14 cellular contexts compared by ENCODE assay signal in genomic region chr10:116669832-116670644, GRCh38. TPM values are rescaled to one million over a fixed set of nuclear protein-coding genes. Genes with fewer than 3 reads are reported as not detected.
DNase-seq lines count a peak whose midpoint lies in the region; ATAC-seq and TF ChIP-seq lines count a peak whose summit lies in the region.
"Had no signal": no experiment of that assay in that cellular context is flagged by ENCODE, and none has a peak within 500 bp of the region (broad histone marks: within the 10 kb centered on the region; RNA-seq: fewer than 3 reads in every experiment).

No MANE protein-coding gene starts in this region.

- H2AFZ ChIP-seq in SK-N-SH (ENCODE audit: low read depth) (no peak overlapping the region), mesenchymal stem cell (ENCODE audit: low read depth, low read length) (no peak overlapping the region)

- no peak for ATAC-seq in SK-N-SH treated with all-trans-retinoic acid at 6 μM for 48 hours
- ATAC-seq in esophagus mucosa = peak; percentile 60
- no peak for ATAC-seq in GM19397 (IDR thresholded peaks at IDR 0.05; ENCODE audit: unreplicated experiment)
- ATAC-seq: A549; activated T-cell treated with anti-CD3 and anti-CD28 coated beads, Interleukin-2, amount 50 U/mL, for 4 hours had no signal

- H3K9me3 ChIP-seq in SK-N-SH = no peaks in the 10 kb centered on the region
- no peaks in the 10 kb centered on the region for H3K9me3 ChIP-seq in mesenchymal stem cell (ENCODE audit: control insufficient read depth, low read length)
- no peaks in the 10 kb centered on the region for H3K9me3 ChIP-seq in vagina
- H3K9me3 ChIP-seq: A549 had no signal

- H3K27ac ChIP-seq in SK-N-SH (ENCODE audit: low read depth in 2 of 2, low read length in 1 of 2) = no peak overlapping the region
- H3K27ac ChIP-seq in mesenchymal stem cell (ENCODE audit: low read length, poor library complexity, severe bottlenecking) = no peak overlapping the region
- no peak overlapping the region for H3K27ac ChIP-seq in vagina
- H3K27ac ChIP-seq: A549 had no signal

- no peaks in the 10 kb centered on the region for H4K20me1 ChIP-seq in SK-N-SH (ENCODE audit: insufficient read depth)

- peaks cover 4 to 11% of the 10 kb centered on the region in 2 experiments; a peak in 2 of 4 replicates for H3K4me1 ChIP-seq in SK-N-SH (ENCODE audit: control insufficient read depth in 1 of 2, insufficient read depth in 2 of 2, low read depth in 1 of 2, low read length in 1 of 2)
- H3K4me1 ChIP-seq in mesenchymal stem cell (ENCODE audit: control insufficient read depth, insufficient read depth, low read depth, low read length) = peaks cover 15% of the 10 kb centered on the region
- peaks cover 8% of the 10 kb centered on the region for H3K4me1 ChIP-seq in vagina

- H3K9me2 ChIP-seq in SK-N-SH = no peaks in the 10 kb centered on the region

- H3K9ac ChIP-seq in SK-N-SH = no peak overlapping the region
- no peak overlapping the region for H3K9ac ChIP-seq in mesenchymal stem cell (ENCODE audit: low read length)

- no peak overlapping the region for H2AK5ac ChIP-seq in mesenchymal stem cell (ENCODE audit: low read length, severe bottlenecking)

- no peaks in the 10 kb centered on the region for H3K27me3 ChIP-seq in SK-N-SH (ENCODE audit: insufficient read depth)
- H3K27me3 ChIP-seq in mesenchymal stem cell (ENCODE audit: control insufficient read depth in 1 of 2, insufficient read depth in 1 of 2, low read length in 2 of 2) = peaks cover 0 to 37% of the 10 kb centered on the region in 2 experiments
- no peaks in the 10 kb centered on the region for H3K27me3 ChIP-seq in vagina

- H3K23ac ChIP-seq in mesenchymal stem cell (ENCODE audit: low read length in 2 of 2) = no peak overlapping the region

- H4K8ac ChIP-seq in mesenchymal stem cell (ENCODE audit: low read length) = no peak overlapping the region

- no peak overlapping the region for H2BK120ac ChIP-seq in mesenchymal stem cell (ENCODE audit: low read depth, low read length)

- TF ChIP-seq RAD21 in SK-N-SH (IDR thresholded peaks at IDR 0.05; ENCODE audit: low read length) = no peak

- H3K4me2 ChIP-seq in SK-N-SH = no peak overlapping the region
- peak overlapping the region; percentile 61 for H3K4me2 ChIP-seq in mesenchymal stem cell (ENCODE audit: low read length, poor library complexity, severe bottlenecking)
- H3K4me2 ChIP-seq: A549 had no signal

- no peaks in the 10 kb centered on the region for H3K36me3 ChIP-seq in SK-N-SH (replicated peaks in 1 of 2; ENCODE audit: control insufficient read depth in 1 of 2, insufficient read depth in 2 of 2, low read length in 1 of 2)
- peaks cover 23 to 33% of the 10 kb centered on the region in 2 experiments for H3K36me3 ChIP-seq in mesenchymal stem cell (ENCODE audit: control insufficient read depth in 1 of 2, insufficient read depth in 2 of 2, low read depth in 1 of 2, low read length in 2 of 2)
- H3K36me3 ChIP-seq in vagina = no peaks in the 10 kb centered on the region

- intact Hi-C loops in vagina (cut with DNase I) = no loop called here

- H3K4me3 ChIP-seq in SK-N-SH (ENCODE audit: low read depth in 2 of 2, low read length in 1 of 2) (no peak overlapping the region), mesenchymal stem cell (ENCODE audit: insufficient read depth in 1 of 2, low read depth in 1 of 2, low read length in 2 of 2) (no peak overlapping the region), vagina (peak overlapping the region; percentile 31 to 33)
- H3K4me3 ChIP-seq: A549 had no signal

- H3K4ac ChIP-seq in mesenchymal stem cell (ENCODE audit: low read depth in 1 of 2, low read length in 2 of 2) = no peak overlapping the region

- peak; percentile 77 for DNase-seq in SK-N-SH
- DNase-seq in mesenchymal stem cell = no peak
- peak in 1 of 2 donors; percentile 75 for DNase-seq in vagina (ENCODE audit: extremely low spot score in 2 of 2)
- no peak for DNase-seq in effector CD4-positive, alpha-beta T cell
- DNase-seq in NCI-H1436 (lab: John Stamatoyannopoulos, UW) = no peak
- DNase-seq: activated T-cell treated with anti-CD3 and anti-CD28 coated beads, Interleukin-2, amount 50 U/mL, for 4 hours; GF-D8; T1000 had no signal

- TF ChIP-seq POLR2A in vagina (IDR thresholded peaks at IDR 0.05) = no peak

- CTCF ChIA-PET in SK-N-SH (lab: Yijun Ruan, JAX) = interaction anchor here (1.1 kb wide), 1 partner anchor 16 kb away, joined by 3 read pairs; no protein-coding TSS in a partner anchor

- H3K14ac ChIP-seq in mesenchymal stem cell (ENCODE audit: low read length in 2 of 2) = no peak overlapping the region

- no peak overlapping the region for H2BK15ac ChIP-seq in mesenchymal stem cell (ENCODE audit: low read depth, poor library complexity, severe bottlenecking)

- TF ChIP-seq CTCF in SK-N-SH (IDR thresholded peaks at IDR 0.05) (no peak), vagina (IDR thresholded peaks at IDR 0.05) (no peak)

- no peak overlapping the region for H3K18ac ChIP-seq in mesenchymal stem cell (ENCODE audit: low read depth in 1 of 2, low read length in 2 of 2)

- no peak overlapping the region for H4K91ac ChIP-seq in mesenchymal stem cell (ENCODE audit: low read length)

- no peaks in the 10 kb centered on the region for H3F3A ChIP-seq in SK-N-SH (replicated peaks; ENCODE audit: insufficient read depth)

- no peak overlapping the region for H2BK12ac ChIP-seq in mesenchymal stem cell (ENCODE audit: low read length in 2 of 2)

- peaks cover 4% of the 10 kb centered on the region for H3K79me1 ChIP-seq in mesenchymal stem cell (replicated peaks; ENCODE audit: low read length, poor library complexity, severe bottlenecking)

- H3K79me2 ChIP-seq in SK-N-SH (ENCODE audit: insufficient read depth) = no peaks in the 10 kb centered on the region

- H2BK5ac ChIP-seq in mesenchymal stem cell (ENCODE audit: low read depth, low read length, poor library complexity, severe bottlenecking) = no peak overlapping the region

- 94% methylated on average over 12 of the region's 41 CpGs for WGBS in SK-N-SH (ENCODE audit: low lambda C conversion rate)
- WGBS in mesenchymal stem cell = 20% methylated on average over 33 of the region's 41 CpGs

- no peak for TF ChIP-seq EP300 in SK-N-SH (IDR thresholded peaks at IDR 0.05; ENCODE audit: borderline replicate concordance in 1 of 2, low read depth in 1 of 2, low read length in 1 of 2)

- POLR2A ChIA-PET in SK-N-SH (lab: Yijun Ruan, JAX) = no interaction called here

TF ChIP-seq in SK-N-SH, 30 proteins besides CTCF, POLR2A, EP300 and RAD21 (continues in another document):
- TF ChIP-seq MXI1 (IDR thresholded peaks at IDR 0.05; ENCODE audit: low read depth, low read length) = no peak
- TF ChIP-seq USF2 (IDR thresholded peaks at IDR 0.05; ENCODE audit: borderline replicate concordance, low read depth, low read length) = no peak
- TF ChIP-seq RXRA (IDR thresholded peaks at IDR 0.05; ENCODE audit: borderline replicate concordance, low read depth) = no peak
- TF ChIP-seq USF1 (IDR thresholded peaks at IDR 0.05; ENCODE audit: borderline replicate concordance, low read depth) = no peak
- no peak for TF ChIP-seq JUND (IDR thresholded peaks at IDR 0.05)
- no peak for TF ChIP-seq GABPA (IDR thresholded peaks at IDR 0.05; ENCODE audit: low read depth)

TF ChIP-seq in SK-N-SH treated with all-trans-retinoic acid at 6 μM for 48 hours, 23 proteins besides CTCF, POLR2A, EP300 and RAD21:
- TF ChIP-seq ARNTL (CRISPR knock-in tag; IDR thresholded peaks at IDR 0.05; ENCODE audit: borderline replicate concordance, low read depth) (no peak), GLIS3 (CRISPR knock-in tag; IDR thresholded peaks at IDR 0.05) (no peak), ZNF565 (CRISPR knock-in tag; conservative IDR thresholded peaks at IDR 0.05; ENCODE audit: low read depth) (no peak), ZNF70 (CRISPR knock-in tag; IDR thresholded peaks at IDR 0.05) (no peak), ZFP3 (CRISPR knock-in tag; IDR thresholded peaks at IDR 0.05) (no peak), ZFP30 (CRISPR knock-in tag; IDR thresholded peaks at IDR 0.05) (no peak), TOX (CRISPR knock-in tag; IDR thresholded peaks at IDR 0.05; ENCODE audit: borderline replicate concordance) (no peak)

RNA-seq across cellular contexts. Expression of gene PNLIPRP2, which starts 49.3 kb away (rescaled TPM):
- polyA plus RNA-seq in SK-N-SH (2012; rRNA removed) = not detected in 2 replicates
- not detected in 2 replicates for polyA plus RNA-seq in SK-N-SH (2012; cell fraction: cytosol; rRNA removed)
- polyA plus RNA-seq in SK-N-SH (2012; cell fraction: nucleus; rRNA removed) = not detected in 2 replicates
- not detected for total RNA-seq in esophagus mucosa
- polyA plus RNA-seq in mesenchymal stem cell (2013, experiment 1 of 2) = not detected
- polyA plus RNA-seq in mesenchymal stem cell (2013, experiment 2 of 2) = not detected
- not detected for total RNA-seq in vagina
- total RNA-seq: IMR-90, pulmonary artery endothelial cell had no signal
- polyA plus RNA-seq: IMR-90 had no signal

Comparison
In these comparisons a context has a peak if more than half of its experiments do, and no peak if none do; other contexts are left out.
1. H3K4me3 ChIP-seq: peak in vagina (2 of 2); none in SK-N-SH (0 of 2) and mesenchymal stem cell (0 of 2).